In genomic region chr6:159722655-159723054, GRCh38 we compare ENCODE assay signal across 1 cellular context.
TF ChIP-seq lines count a peak whose summit lies in the region.

No MANE protein-coding gene starts in this region.

TF ChIP-seq in HepG2, 621 proteins besides CTCF, POLR2A, EP300 and RAD21:
- TF ChIP-seq ZNF792 (CRISPR knock-in tag; IDR thresholded peaks at IDR 0.05): peak; percentile 100
- no peak for TF ChIP-seq GPN1 (CRISPR knock-in tag; IDR thresholded peaks at IDR 0.05; ENCODE audit: borderline replicate concordance)
- TF ChIP-seq ATF7-NPFF (CRISPR knock-in tag; IDR thresholded peaks at IDR 0.05; ENCODE audit: low read depth): no peak
- no peak for TF ChIP-seq ZNF7 (CRISPR knock-in tag; IDR thresholded peaks at IDR 0.05)
TF ChIP-seq in HepG2: peak in this region for 1.
